Comparison of ENCODE assay signal across 10 cellular contexts in the genomic region with DNA sequence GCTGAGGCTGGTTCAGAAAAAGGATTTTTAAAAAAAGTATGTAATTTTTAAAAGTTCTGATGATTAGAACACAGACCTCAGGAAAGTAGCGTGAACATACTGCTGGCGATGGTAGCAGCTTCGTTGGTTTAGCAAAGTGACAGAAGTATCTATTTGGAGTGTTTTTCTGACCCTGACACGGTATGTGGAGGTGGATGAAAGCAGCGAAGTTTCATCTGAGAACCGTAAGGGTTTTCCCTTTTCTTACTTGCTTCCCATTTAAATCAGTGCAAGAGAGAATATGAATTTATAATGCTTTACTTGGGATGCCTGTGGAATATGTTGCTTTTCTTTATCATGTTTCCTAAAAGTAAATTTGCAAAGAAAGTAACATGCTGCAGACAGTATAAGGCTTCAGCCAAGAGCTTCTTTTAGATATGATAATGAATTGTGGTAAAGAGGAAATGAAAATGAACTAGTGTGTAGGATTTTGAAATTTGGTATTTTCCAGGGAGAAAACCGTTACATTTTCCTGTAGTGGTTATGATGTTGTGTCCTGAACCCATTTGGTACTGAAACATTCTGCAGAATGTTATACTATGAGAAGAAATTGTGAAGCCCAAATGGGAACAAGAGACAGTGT. TPM values are rescaled to one million over a fixed set of nuclear protein-coding genes. Genes with fewer than 3 reads are reported as not detected.
DNase-seq lines count a peak whose midpoint lies in the region; ATAC-seq lines count a peak whose summit lies in the region.
"Had no signal": no experiment of that assay in that cellular context is flagged by ENCODE, and none has a peak within 500 bp of the region (broad histone marks: within the 10 kb centered on the region; RNA-seq: fewer than 3 reads in every experiment).

No MANE protein-coding gene starts in this region.

- peaks cover 36% of the 10 kb centered on the region for H3K4me1 ChIP-seq in adipocyte (ENCODE audit: control insufficient read depth, insufficient read depth, low read length)
- peaks cover 14% of the 10 kb centered on the region for H3K4me1 ChIP-seq in skeletal muscle satellite cell (ENCODE audit: control insufficient read depth, insufficient read depth, low read length)

- CTCF ChIA-PET in activated CD4-positive, alpha-beta T cell treated with anti-CD3 and anti-CD28 coated beads for 36 hours (lab: Charles Lee): interaction anchor here (0.6 to 2.9 kb wide), 3 partner anchors 29 to 550 kb away, joined by 3 to 11 read pairs (median 3); no protein-coding TSS in a partner anchor

- peaks cover 45% of the 10 kb centered on the region for H3K4me1 Mint-ChIP-seq in activated CD4-positive, alpha-beta T cell treated with anti-CD3 and anti-CD28 coated beads for 36 hours
- peaks cover 13% of the 10 kb centered on the region for H3K4me1 Mint-ChIP-seq in T-helper 17 cell

- H3K36me3 Mint-ChIP-seq in activated CD4-positive, alpha-beta T cell treated with anti-CD3 and anti-CD28 coated beads for 36 hours (ENCODE audit: low read depth): peaks cover 2% of the 10 kb centered on the region
- no peaks in the 10 kb centered on the region for H3K36me3 Mint-ChIP-seq in T-helper 17 cell (ENCODE audit: low read depth)

- ATAC-seq in activated CD4-positive, alpha-beta T cell treated with anti-CD3 and anti-CD28 coated beads for 36 hours: no peak
- ATAC-seq in HG03378 (IDR thresholded peaks at IDR 0.05; ENCODE audit: unreplicated experiment): peak; percentile 39
- ATAC-seq in T-helper 17 cell: no peak
- ATAC-seq in HG02763 (IDR thresholded peaks at IDR 0.05; ENCODE audit: unreplicated experiment): no peak
- ATAC-seq in GM19452 (IDR thresholded peaks at IDR 0.05; ENCODE audit: unreplicated experiment): no peak
- ATAC-seq: pancreas had no signal

- H3K4me3 Mint-ChIP-seq in activated CD4-positive, alpha-beta T cell treated with anti-CD3 and anti-CD28 coated beads for 36 hours: peak overlapping the region; percentile 34
- no peak overlapping the region for H3K4me3 Mint-ChIP-seq in T-helper 17 cell

- H3K9ac ChIP-seq in adipocyte (ENCODE audit: low read length): peak overlapping the region; percentile 37
- H3K9ac ChIP-seq in skeletal muscle satellite cell (ENCODE audit: low read depth, low read length): no peak overlapping the region

- H3K4me3 ChIP-seq in adipocyte (ENCODE audit: low read length) (peak overlapping the region; percentile 35), skeletal muscle satellite cell (ENCODE audit: low read length) (no peak overlapping the region)
- H3K4me3 ChIP-seq: pancreas had no signal

- H3K36me3 ChIP-seq in adipocyte (ENCODE audit: control insufficient read depth, insufficient read depth, low read length, severe bottlenecking) (peaks cover 13% of the 10 kb centered on the region), skeletal muscle satellite cell (ENCODE audit: insufficient read depth, low read length) (peaks cover 15% of the 10 kb centered on the region)
- H3K36me3 ChIP-seq: pancreas had no signal

- no peak for DNase-seq in activated CD4-positive, alpha-beta T cell treated with anti-CD3 and anti-CD28 coated beads for 36 hours
- DNase-seq in activated CD4-positive, alpha-beta T cell treated with anti-CD3 and anti-CD28 coated beads for 1 hour: no peak
- DNase-seq in adipocyte (ENCODE audit: low read depth) (no peak), T-helper 17 cell (no peak)
- DNase-seq: amniotic stem cell, pancreas had no signal

- POLR2A ChIA-PET in activated CD4-positive, alpha-beta T cell treated with anti-CD3 and anti-CD28 coated beads for 36 hours (lab: Charles Lee): no interaction called here

- H3K4me2 ChIP-seq in skeletal muscle satellite cell (ENCODE audit: low read length): peak overlapping the region; percentile 59

- H3K9me3 ChIP-seq in adipocyte (ENCODE audit: control insufficient read depth, low read length) (no peaks in the 10 kb centered on the region), skeletal muscle satellite cell (replicated peaks; ENCODE audit: low read length) (no peaks in the 10 kb centered on the region), T-helper 17 cell (ENCODE audit: control insufficient read depth, low read length, poor library complexity, severe bottlenecking) (no peaks in the 10 kb centered on the region)
- H3K9me3 ChIP-seq: pancreas had no signal

- H3K27ac Mint-ChIP-seq in activated CD4-positive, alpha-beta T cell treated with anti-CD3 and anti-CD28 coated beads for 36 hours: peak overlapping the region; percentile 27
- H3K27ac Mint-ChIP-seq in T-helper 17 cell: no peak overlapping the region

- H3K9me3 Mint-ChIP-seq in activated CD4-positive, alpha-beta T cell treated with anti-CD3 and anti-CD28 coated beads for 36 hours (ENCODE audit: low read depth): no peaks in the 10 kb centered on the region

- intact Hi-C loops in activated CD4-positive, alpha-beta T cell treated with anti-CD3 and anti-CD28 coated beads for 36 hours (cut with DNase I, micrococcal nuclease): loop anchor here (2.0 to 10.0 kb wide), 10 partner anchors 41 to 651 kb away; no protein-coding TSS in a partner anchor

- H3K27me3 ChIP-seq in adipocyte (replicated peaks; ENCODE audit: control insufficient read depth, insufficient read depth, low read length): no peaks in the 10 kb centered on the region
- H3K27me3 ChIP-seq in skeletal muscle satellite cell (ENCODE audit: control insufficient read depth, insufficient read depth, low read length): no peaks in the 10 kb centered on the region

- H3K27me3 Mint-ChIP-seq in activated CD4-positive, alpha-beta T cell treated with anti-CD3 and anti-CD28 coated beads for 36 hours: no peaks in the 10 kb centered on the region
- peaks cover 25% of the 10 kb centered on the region for H3K27me3 Mint-ChIP-seq in T-helper 17 cell

RNA-seq across cellular contexts. Expression of a gene that starts 3.9 kb away (rescaled TPM):
- 1 to 10 TPM; 5.1 to 6.8 TPM for total RNA-seq in activated CD4-positive, alpha-beta T cell treated with anti-CD3 and anti-CD28 coated beads for 36 hours
- total RNA-seq in skeletal muscle satellite cell (2012; rRNA removed): 72.8 and 167 TPM in 2 replicates
- 1 to 10 TPM; 1.8 to 2.2 TPM for total RNA-seq in T-helper 17 cell
